1 cellular context compared by ENCODE assay signal in genomic region chr7:115678049-115678982, GRCh38.
TF ChIP-seq lines count a peak whose summit lies in the region.

No MANE protein-coding gene starts in this region.

TF ChIP-seq in HepG2, 621 proteins besides CTCF, POLR2A, EP300 and RAD21 (continued from another document and continues in another):
- TF ChIP-seq THRA (CRISPR knock-in tag; IDR thresholded peaks at IDR 0.05; ENCODE audit: borderline replicate concordance) (peak; percentile 75; the same call in 1 of the 2 replicates), USF2 (IDR thresholded peaks at IDR 0.05; ENCODE audit: low read depth, low read length) (no peak), USF2 (CRISPR knock-in tag; IDR thresholded peaks at IDR 0.05; ENCODE audit: borderline replicate concordance) (no peak), RNF2 (conservative IDR thresholded peaks at IDR 0.05; ENCODE audit: low read depth) (no peak), ZNF678 (CRISPR knock-in tag; IDR thresholded peaks at IDR 0.05) (no peak), ZNF839 (CRISPR knock-in tag; IDR thresholded peaks at IDR 0.05; ENCODE audit: borderline replicate concordance) (no peak), ZNF782 (CRISPR knock-in tag; IDR thresholded peaks at IDR 0.05; ENCODE audit: borderline replicate concordance) (no peak), CBX2 (IDR thresholded peaks at IDR 0.05; ENCODE audit: low read depth, low read length) (peak; percentile 58; the same call in 1 of the 2 replicates), CBX2 (CRISPR knock-in tag; IDR thresholded peaks at IDR 0.05; ENCODE audit: low read depth) (no peak), PHF8 (CRISPR knock-in tag; IDR thresholded peaks at IDR 0.05) (no peak), ZNF609 (CRISPR knock-in tag; IDR thresholded peaks at IDR 0.05; ENCODE audit: borderline replicate concordance) (peak; percentile 58; the same call in 1 of the 2 replicates), SKI (IDR thresholded peaks at IDR 0.05; ENCODE audit: partially characterized antibody) (peak; percentile 88), ZNF138 (CRISPR knock-in tag; IDR thresholded peaks at IDR 0.05; ENCODE audit: low read depth) (no peak), SRF (IDR thresholded peaks at IDR 0.05; ENCODE audit: low read depth, low read length) (no peak), NR2F1 (CRISPR knock-in tag; IDR thresholded peaks at IDR 0.05) (peak; percentile 65 to 70; a peak in 3 of 4 replicates), ZNF614 (CRISPR knock-in tag; IDR thresholded peaks at IDR 0.05; ENCODE audit: borderline replicate concordance) (peak; percentile 73; the same call in 1 of the 2 replicates), ELF1 (CRISPR knock-in tag; IDR thresholded peaks at IDR 0.05) (no peak), FOXA1 (IDR thresholded peaks at IDR 0.05) (no peak), FOXA1 (CRISPR knock-in tag; IDR thresholded peaks at IDR 0.05) (peak; percentile 85), AGO1 (IDR thresholded peaks at IDR 0.05; ENCODE audit: low read depth, low read length, poor library complexity, severe bottlenecking) (no peak), SMARCE1 (IDR thresholded peaks at IDR 0.05; ENCODE audit: borderline replicate concordance) (no peak), TEAD2 (CRISPR knock-in tag; IDR thresholded peaks at IDR 0.05) (no peak), ZNF792 (CRISPR knock-in tag; IDR thresholded peaks at IDR 0.05) (0 out of 2 replicates have a peak, but pooled peaks have one; percentile 32), PCBP1 (IDR thresholded peaks at IDR 0.05; ENCODE audit: borderline replicate concordance, low read depth, low read length) (no peak), ZNF629 (CRISPR knock-in tag; conservative IDR thresholded peaks at IDR 0.05) (no peak), KLF15 (CRISPR knock-in tag; IDR thresholded peaks at IDR 0.05; ENCODE audit: borderline replicate concordance) (no peak), DZIP1 (CRISPR knock-in tag; IDR thresholded peaks at IDR 0.05) (no peak), ATF2 (CRISPR knock-in tag; IDR thresholded peaks at IDR 0.05) (peak; percentile 40; the same call in 1 of the 2 replicates), CHD2 (IDR thresholded peaks at IDR 0.05; ENCODE audit: low read depth, low read length) (no peak), SRSF9 (IDR thresholded peaks at IDR 0.05; ENCODE audit: borderline replicate concordance, insufficient read depth, low read depth, low read length, poor library complexity, severe bottlenecking) (no peak), CENPT (CRISPR knock-in tag; IDR thresholded peaks at IDR 0.05; ENCODE audit: low read depth) (no peak), TBX3 (IDR thresholded peaks at IDR 0.05; ENCODE audit: borderline replicate concordance) (peak; percentile 71; the same call in 1 of the 2 replicates), MLX (CRISPR knock-in tag; IDR thresholded peaks at IDR 0.05) (peak; percentile 74), ATF7 (IDR thresholded peaks at IDR 0.05) (no peak), ATF7 (CRISPR knock-in tag; IDR thresholded peaks at IDR 0.05) (no peak), TRIM22 (IDR thresholded peaks at IDR 0.05) (no peak), ZNF251 (CRISPR knock-in tag; IDR thresholded peaks at IDR 0.05) (no peak), NR2F6 (IDR thresholded peaks at IDR 0.05) (peak; percentile 83), NR2F6 (CRISPR knock-in tag; IDR thresholded peaks at IDR 0.05) (peak; percentile 88), THAP9 (CRISPR knock-in tag; IDR thresholded peaks at IDR 0.05; ENCODE audit: borderline replicate concordance) (no peak), HOXA3 (CRISPR knock-in tag; IDR thresholded peaks at IDR 0.05) (0 out of 2 replicates have a peak, but pooled peaks have one; percentile 17), PATZ1 (CRISPR knock-in tag; IDR thresholded peaks at IDR 0.05) (peak; percentile 72; the same call in 1 of the 2 replicates), IKZF1 (IDR thresholded peaks at IDR 0.05) (no peak), SMAD1 (CRISPR knock-in tag; IDR thresholded peaks at IDR 0.05; ENCODE audit: borderline replicate concordance, low read depth) (no peak), SIN3A (IDR thresholded peaks at IDR 0.05; ENCODE audit: borderline replicate concordance, low read depth, low read length) (no peak), KDM5B (CRISPR knock-in tag; IDR thresholded peaks at IDR 0.05; ENCODE audit: borderline replicate concordance) (no peak)
